In the genomic region with DNA sequence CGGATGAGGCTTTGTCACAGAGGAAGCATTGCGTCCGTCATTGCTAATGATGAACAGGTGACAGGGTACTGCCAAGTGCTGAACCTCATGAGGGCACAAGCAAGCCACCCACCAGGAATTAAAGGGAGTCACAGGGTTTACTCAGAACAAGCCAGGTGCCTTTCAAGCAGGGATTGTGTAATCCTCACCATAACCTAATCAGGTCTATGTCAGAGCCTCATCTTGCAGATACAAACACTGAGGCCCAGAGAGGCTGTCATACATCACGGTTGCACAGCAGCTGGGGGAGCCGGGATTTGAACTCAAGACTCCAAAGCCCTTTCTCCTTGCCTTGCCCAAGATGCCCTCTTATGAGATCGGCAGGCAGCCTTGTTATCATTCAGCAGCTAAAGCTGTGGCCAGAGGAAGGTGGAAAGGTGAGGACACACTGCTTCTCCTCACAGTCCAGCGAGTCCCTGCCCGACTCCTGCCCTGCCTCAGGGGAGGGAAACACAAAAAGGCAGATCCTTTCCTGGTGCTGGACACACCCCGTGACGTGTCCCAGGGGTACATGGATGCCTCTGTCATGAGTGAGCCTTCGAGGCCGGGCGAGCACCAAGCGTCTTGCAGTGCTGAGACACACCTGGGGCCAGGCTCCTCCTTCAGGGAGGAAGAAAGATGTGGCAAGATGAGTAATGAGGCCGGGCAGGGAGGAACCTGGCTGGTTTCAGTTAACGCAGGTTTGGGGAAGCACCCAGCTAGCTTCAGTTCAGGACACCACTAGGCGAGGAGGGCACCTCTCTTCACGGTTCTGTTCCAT, we compare ENCODE assay signal across 1 cellular context.
TF ChIP-seq lines count a peak whose summit lies in the region.

No MANE protein-coding gene starts in this region.

TF ChIP-seq in SK-N-SH, 30 proteins besides CTCF, POLR2A, EP300 and RAD21 (continued from another document):
- TF ChIP-seq FOXJ3 (CRISPR knock-in tag; IDR thresholded peaks at IDR 0.05) (no peak), NRF1 (IDR thresholded peaks at IDR 0.05; ENCODE audit: low read depth, low read length) (no peak), RXRA (IDR thresholded peaks at IDR 0.05; ENCODE audit: borderline replicate concordance, low read depth) (no peak), TEAD4 (IDR thresholded peaks at IDR 0.05; ENCODE audit: borderline replicate concordance, insufficient read depth) (no peak), MXI1 (IDR thresholded peaks at IDR 0.05; ENCODE audit: low read depth, low read length) (no peak), YY1 (IDR thresholded peaks at IDR 0.05; ENCODE audit: low read depth) (no peak), TCF12 (IDR thresholded peaks at IDR 0.05) (no peak), FOXM1 (IDR thresholded peaks at IDR 0.05; ENCODE audit: low read depth) (no peak), NFIC (IDR thresholded peaks at IDR 0.05; ENCODE audit: borderline replicate concordance) (no peak), TAF1 (IDR thresholded peaks at IDR 0.05; ENCODE audit: borderline replicate concordance, low read depth, low read length) (no peak), SIN3A (IDR thresholded peaks at IDR 0.05; ENCODE audit: borderline replicate concordance, low read depth, low read length) (no peak), GATA2 (CRISPR knock-in tag; IDR thresholded peaks at IDR 0.05) (no peak)
- TF ChIP-seq, protein P1, sequence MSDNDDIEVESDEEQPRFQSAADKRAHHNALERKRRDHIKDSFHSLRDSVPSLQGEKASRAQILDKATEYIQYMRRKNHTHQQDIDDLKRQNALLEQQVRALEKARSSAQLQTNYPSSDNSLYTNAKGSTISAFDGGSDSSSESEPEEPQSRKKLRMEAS (IDR thresholded peaks at IDR 0.05; ENCODE audit: low read depth): no peak
- TF ChIP-seq, protein P2, sequence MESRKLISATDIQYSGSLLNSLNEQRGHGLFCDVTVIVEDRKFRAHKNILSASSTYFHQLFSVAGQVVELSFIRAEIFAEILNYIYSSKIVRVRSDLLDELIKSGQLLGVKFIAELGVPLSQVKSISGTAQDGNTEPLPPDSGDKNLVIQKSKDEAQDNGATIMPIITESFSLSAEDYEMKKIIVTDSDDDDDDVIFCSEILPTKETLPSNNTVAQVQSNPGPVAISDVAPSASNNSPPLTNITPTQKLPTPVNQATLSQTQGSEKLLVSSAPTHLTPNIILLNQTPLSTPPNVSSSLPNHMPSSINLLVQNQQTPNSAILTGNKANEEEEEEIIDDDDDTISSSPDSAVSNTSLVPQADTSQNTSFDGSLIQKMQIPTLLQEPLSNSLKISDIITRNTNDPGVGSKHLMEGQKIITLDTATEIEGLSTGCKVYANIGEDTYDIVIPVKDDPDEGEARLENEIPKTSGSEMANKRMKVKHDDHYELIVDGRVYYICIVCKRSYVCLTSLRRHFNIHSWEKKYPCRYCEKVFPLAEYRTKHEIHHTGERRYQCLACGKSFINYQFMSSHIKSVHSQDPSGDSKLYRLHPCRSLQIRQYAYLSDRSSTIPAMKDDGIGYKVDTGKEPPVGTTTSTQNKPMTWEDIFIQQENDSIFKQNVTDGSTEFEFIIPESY (IDR thresholded peaks at IDR 0.05; ENCODE audit: borderline replicate concordance, low read depth): no peak
